Comparison of ENCODE assay signal across 8 cellular contexts in the genomic region with DNA sequence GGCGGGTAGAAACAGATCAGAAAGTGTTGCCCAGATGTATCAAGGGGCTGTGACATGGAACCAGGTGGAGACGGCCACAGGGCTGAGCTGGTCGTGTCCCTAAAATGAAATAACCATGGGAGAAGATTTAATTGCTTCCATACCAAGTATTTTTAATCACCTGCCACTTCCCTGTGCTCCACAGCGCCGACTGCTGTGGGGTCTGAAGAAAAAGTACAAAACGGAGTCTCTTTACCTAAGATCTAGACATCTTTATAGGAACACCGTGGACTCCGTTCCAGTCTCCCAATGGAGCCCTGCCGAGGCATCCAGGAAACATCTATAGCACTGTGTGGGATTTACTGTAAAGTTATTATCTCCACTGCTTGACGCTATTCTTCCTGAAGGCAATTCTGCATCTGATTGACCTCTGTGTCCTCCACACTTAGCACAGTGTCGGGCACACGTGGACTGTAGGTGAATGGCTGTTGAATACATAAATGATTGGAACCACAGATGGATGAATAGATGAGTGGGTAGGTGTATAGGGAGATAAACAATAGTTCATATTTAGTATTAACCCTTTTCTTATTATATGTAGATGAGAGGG. TPM values are rescaled to one million over a fixed set of nuclear protein-coding genes. Genes with fewer than 3 reads are reported as not detected.
DNase-seq lines count a peak whose midpoint lies in the region; ATAC-seq and TF ChIP-seq lines count a peak whose summit lies in the region.

No MANE protein-coding gene starts in this region.

- peaks cover 0 to 4% (median 3%) of the 10 kb centered on the region in 4 donors for H3K4me1 Mint-ChIP-seq in CD4-positive, alpha-beta memory T cell
- H3K4me1 Mint-ChIP-seq in GM23338 = no peaks in the 10 kb centered on the region
- H3K4me1 Mint-ChIP-seq in glutamatergic neuron (ENCODE audit: low read depth, unreplicated experiment) = no peaks in the 10 kb centered on the region

- H3K4me3 ChIP-seq in CD4-positive, alpha-beta memory T cell (ENCODE audit: low read length in 2 of 2) = no peak overlapping the region
- H3K4me3 ChIP-seq in GM23338 = no peak overlapping the region

- intact Hi-C loops in CD4-positive, alpha-beta memory T cell (cut with micrococcal nuclease) = loop anchor here (1.0 kb wide), 1 partner anchor 143 kb away; no protein-coding TSS in a partner anchor

- peak; percentile 68 to 73 for TF ChIP-seq CTCF in GM23338 (conservative IDR thresholded peaks at IDR 0.05; ENCODE audit: low read depth in 2 of 2)
- TF ChIP-seq CTCF in glutamatergic neuron (IDR thresholded peaks at IDR 0.05; ENCODE audit: partially characterized antibody, unreplicated experiment) = peak; percentile 28

- H2AFZ ChIP-seq in GM23338 = no peak overlapping the region

- DNase-seq in CD4-positive, alpha-beta memory T cell = peak in 4 of 5 donors; percentile 9 to 19 (median 14)
- peak; percentile 63 for DNase-seq in GM23338 (ENCODE audit: low spot score)
- DNase-seq in activated CD4-positive, alpha-beta T cell treated with anti-CD3 and anti-CD28 coated beads for 4 hours = peak; percentile 14 to 26
- peak; percentile 41 for DNase-seq in glutamatergic neuron
- DNase-seq in NCI-H2196 treated with DMSO at 0.1 percent for 48 hours (lab: John Stamatoyannopoulos, UW; ENCODE audit: unreplicated experiment) = no peak
- no peak for DNase-seq in NCI-H1694 (lab: John Stamatoyannopoulos, UW)

- no peaks in the 10 kb centered on the region for H4K20me1 ChIP-seq in GM23338 (replicated peaks; ENCODE audit: insufficient read depth)

- no peaks in the 10 kb centered on the region for H3K36me3 Mint-ChIP-seq in CD4-positive, alpha-beta memory T cell
- H3K36me3 Mint-ChIP-seq in GM23338 (ENCODE audit: low read depth) = no peaks in the 10 kb centered on the region; the same call in 2 of the 3 replicates
- H3K36me3 Mint-ChIP-seq in glutamatergic neuron (ENCODE audit: unreplicated experiment) = no peaks in the 10 kb centered on the region

- no peaks in the 10 kb centered on the region for H3K36me3 ChIP-seq in CD4-positive, alpha-beta memory T cell (ENCODE audit: insufficient read depth, low read length)
- H3K36me3 ChIP-seq in GM23338 (ENCODE audit: insufficient read depth) = no peaks in the 10 kb centered on the region

- no peaks in the 10 kb centered on the region for H3K9me2 ChIP-seq in GM23338 (ENCODE audit: insufficient read depth)

- H3K9me3 Mint-ChIP-seq in CD4-positive, alpha-beta memory T cell = no peaks in the 10 kb centered on the region
- H3K9me3 Mint-ChIP-seq in GM23338 (peaks cover 3% of the 10 kb centered on the region; the same call in 2 of the 3 replicates), glutamatergic neuron (ENCODE audit: unreplicated experiment) (peaks cover 4% of the 10 kb centered on the region)

- no peaks in the 10 kb centered on the region for H3K79me2 ChIP-seq in GM23338 (replicated peaks; ENCODE audit: insufficient read depth)

- H3K4me3 Mint-ChIP-seq in CD4-positive, alpha-beta memory T cell = no peak overlapping the region
- H3K4me3 Mint-ChIP-seq in GM23338 (no peak overlapping the region), glutamatergic neuron (ENCODE audit: unreplicated experiment) (no peak overlapping the region)

- POLR2A ChIA-PET in CD4-positive, alpha-beta memory T cell (lab: Charles Lee; ENCODE audit: partially characterized antibody) = no interaction called here

- no peak overlapping the region for H3K27ac ChIP-seq in CD4-positive, alpha-beta memory T cell (ENCODE audit: low read depth, low read length)
- H3K27ac ChIP-seq in GM23338 (ENCODE audit: low read depth) = no peak overlapping the region

- H3K27ac Mint-ChIP-seq in CD4-positive, alpha-beta memory T cell = no peak overlapping the region
- H3K27ac Mint-ChIP-seq in GM23338 (no peak overlapping the region), glutamatergic neuron (ENCODE audit: unreplicated experiment) (no peak overlapping the region)

- no peaks in the 10 kb centered on the region for H3K4me1 ChIP-seq in CD4-positive, alpha-beta memory T cell (ENCODE audit: insufficient read depth, low read length)
- H3K4me1 ChIP-seq in GM23338 (ENCODE audit: insufficient read depth) = no peaks in the 10 kb centered on the region

- no peaks in the 10 kb centered on the region for H3K9me3 ChIP-seq in CD4-positive, alpha-beta memory T cell (ENCODE audit: control insufficient read depth in 1 of 2, low read length in 2 of 2)

- peaks cover 0 to 3% of the 10 kb centered on the region in 2 donors for H3K27me3 Mint-ChIP-seq in CD4-positive, alpha-beta memory T cell
- H3K27me3 Mint-ChIP-seq in GM23338 (ENCODE audit: insufficient read depth, low read depth, poor library complexity) (no peaks in the 10 kb centered on the region), glutamatergic neuron (ENCODE audit: unreplicated experiment) (peaks cover 6% of the 10 kb centered on the region)

- CTCF ChIA-PET in CD4-positive, alpha-beta memory T cell (lab: Charles Lee; ENCODE audit: partially characterized antibody) = interaction anchor here (0.8 to 3.0 kb wide), 8 partner anchors 10 to 144 kb away, joined by 3 to 15 read pairs (median 4); no protein-coding TSS in a partner anchor

- no peaks in the 10 kb centered on the region for H3F3A ChIP-seq in GM23338 (replicated peaks; ENCODE audit: low read depth)

- ATAC-seq in GM23338 (peak; percentile 67), HG03039 (IDR thresholded peaks at IDR 0.05; ENCODE audit: unreplicated experiment) (no peak), HG02870 (IDR thresholded peaks at IDR 0.05; ENCODE audit: unreplicated experiment) (no peak)

- H3K4me2 ChIP-seq in GM23338 = no peak overlapping the region

- H3K27me3 ChIP-seq in CD4-positive, alpha-beta memory T cell (ENCODE audit: insufficient read depth, low read length) = peaks cover 3% of the 10 kb centered on the region
- no peaks in the 10 kb centered on the region for H3K27me3 ChIP-seq in GM23338 (ENCODE audit: insufficient read depth)

TF ChIP-seq in GM23338, 12 proteins besides CTCF, POLR2A, EP300 and RAD21 (continues in another document):
- TF ChIP-seq ZNF114 (CRISPR knock-in tag; IDR thresholded peaks at IDR 0.05) (no peak), STAT1 (IDR thresholded peaks at IDR 0.05; ENCODE audit: unreplicated experiment) (no peak), EZH2phosphoT487 (IDR thresholded peaks at IDR 0.05; ENCODE audit: unreplicated experiment) (no peak), POLR2AphosphoS5 (IDR thresholded peaks at IDR 0.05; ENCODE audit: low read depth) (no peak), EZH2 (IDR thresholded peaks at IDR 0.05; ENCODE audit: low read depth, unreplicated experiment) (no peak), JUNB (IDR thresholded peaks at IDR 0.05; ENCODE audit: unreplicated experiment) (no peak)
- TF ChIP-seq, protein P1, sequence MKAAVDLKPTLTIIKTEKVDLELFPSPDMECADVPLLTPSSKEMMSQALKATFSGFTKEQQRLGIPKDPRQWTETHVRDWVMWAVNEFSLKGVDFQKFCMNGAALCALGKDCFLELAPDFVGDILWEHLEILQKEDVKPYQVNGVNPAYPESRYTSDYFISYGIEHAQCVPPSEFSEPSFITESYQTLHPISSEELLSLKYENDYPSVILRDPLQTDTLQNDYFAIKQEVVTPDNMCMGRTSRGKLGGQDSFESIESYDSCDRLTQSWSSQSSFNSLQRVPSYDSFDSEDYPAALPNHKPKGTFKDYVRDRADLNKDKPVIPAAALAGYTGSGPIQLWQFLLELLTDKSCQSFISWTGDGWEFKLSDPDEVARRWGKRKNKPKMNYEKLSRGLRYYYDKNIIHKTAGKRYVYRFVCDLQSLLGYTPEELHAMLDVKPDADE (IDR thresholded peaks at IDR 0.05) = no peak

RNA-seq across cellular contexts. Expression of a gene that starts 21.6 kb away (rescaled TPM):
- 10 to 100 TPM; 78.5 to 80.8 TPM for total RNA-seq in CD4-positive, alpha-beta memory T cell
- 100 to 1,000 TPM; 145 to 165 TPM for polyA plus RNA-seq in CD4-positive, alpha-beta memory T cell
- total RNA-seq in GM23338 (2014; rRNA removed; shearing (Covaris generic)) = 13.4 and 19.6 TPM in 2 replicates
- polyA plus RNA-seq in GM23338 (2016; fragmentation: Nextera tagmentation; extraction: Ambion mirVana) = 29.7 and 31.2 TPM in 2 replicates
- 2.0 TPM for total RNA-seq in glutamatergic neuron (ENCODE audit: unreplicated experiment)

Comparison
In these comparisons a context has a peak if more than half of its experiments do, and no peak if none do; other contexts are left out.
1. DNase-seq: peak in CD4-positive, alpha-beta memory T cell (4 of 5), GM23338 (single experiment), activated CD4-positive, alpha-beta T cell treated with anti-CD3 and anti-CD28 coated beads for 4 hours (2 of 2) and glutamatergic neuron (single experiment); none in NCI-H2196 treated with DMSO at 0.1 percent for 48 hours (single experiment) and NCI-H1694 (single experiment).